8 cellular contexts compared by ENCODE assay signal in genomic region chr3:196528639-196529233, GRCh38. TPM values are rescaled to one million over a fixed set of nuclear protein-coding genes. Genes with fewer than 3 reads are reported as not detected.
DNase-seq lines count a peak whose midpoint lies in the region; ATAC-seq and TF ChIP-seq lines count a peak whose summit lies in the region.

No MANE protein-coding gene starts in this region.

- ATAC-seq in GM19372 (IDR thresholded peaks at IDR 0.05; ENCODE audit: low read depth, unreplicated experiment) (peak; percentile 84), Right ventricle myocardium inferior (peak; percentile 95), upper lobe of left lung (ENCODE audit: low FRiP score in 2 of 2) (peak; percentile 88 to 98)

- peak in 1 of 4 donors; percentile 8 for TF ChIP-seq POLR2A in upper lobe of left lung (IDR thresholded peaks at IDR 0.05)

- H3K9me3 ChIP-seq in upper lobe of left lung: no peaks in the 10 kb centered on the region

- CTCF ChIA-PET in activated naive CD4-positive, alpha-beta T cell treated with anti-CD3 and anti-CD28 coated beads for 36 hours (lab: Charles Lee): interaction anchor here (0.5 to 2.1 kb wide), 32 partner anchors 8 to 729 kb away, joined by 3 to 10 read pairs (median 3); partner anchors contain the start of genes FBXO45 and WDR53

- peaks cover 2% of the 10 kb centered on the region for H3K27me3 Mint-ChIP-seq in activated naive CD4-positive, alpha-beta T cell treated with anti-CD3 and anti-CD28 coated beads for 36 hours (ENCODE audit: low read depth)

- peaks cover 1% of the 10 kb centered on the region for H3K36me3 Mint-ChIP-seq in activated naive CD4-positive, alpha-beta T cell treated with anti-CD3 and anti-CD28 coated beads for 36 hours (ENCODE audit: low read depth)

- H3K4me1 Mint-ChIP-seq in activated naive CD4-positive, alpha-beta T cell treated with anti-CD3 and anti-CD28 coated beads for 36 hours (ENCODE audit: low read depth): peaks cover 6% of the 10 kb centered on the region

- H3K9me3 Mint-ChIP-seq in activated naive CD4-positive, alpha-beta T cell treated with anti-CD3 and anti-CD28 coated beads for 36 hours: peaks cover 2% of the 10 kb centered on the region

- H3K27ac Mint-ChIP-seq in activated naive CD4-positive, alpha-beta T cell treated with anti-CD3 and anti-CD28 coated beads for 36 hours: peak overlapping the region; percentile 36

- H3K4me3 ChIP-seq in upper lobe of left lung: peak overlapping the region in 3 of 4 donors; percentile 32 to 47 (median 42)

- H3K27ac ChIP-seq in upper lobe of left lung: peak overlapping the region in 1 of 4 donors; percentile 70

- intact Hi-C loops in activated naive CD4-positive, alpha-beta T cell treated with anti-CD3 and anti-CD28 coated beads for 36 hours (cut with micrococcal nuclease): loop anchor here (1.0 to 2.0 kb wide), 5 partner anchors 25 to 156 kb away; partner anchors contain the start of genes FBXO45, RNF168 and WDR53
- intact Hi-C loops in Right ventricle myocardium inferior (cut with DNase I): no loop called here
- intact Hi-C loops in posterior cingulate gyrus (cut with DNase I): no loop called here

- H3K4me3 Mint-ChIP-seq in activated naive CD4-positive, alpha-beta T cell treated with anti-CD3 and anti-CD28 coated beads for 36 hours: peak overlapping the region; percentile 74

- H3K4me1 ChIP-seq in upper lobe of left lung: peaks cover 0 to 8% (median 3%) of the 10 kb centered on the region in 4 donors

- 12 to 19% methylated on average over 12 to 14 of the region's 52 CpGs for WGBS in upper lobe of left lung, 2 donors

- DNase-seq in CMK (ENCODE audit: low read depth) (peak; percentile 63), HT1080 (ENCODE audit: low read depth) (peak; percentile 80), RPMI8226 (peak; percentile 91), Right ventricle myocardium inferior (ENCODE audit: missing footprints) (peak; percentile 93), posterior cingulate gyrus (peak in 8 of 10 donors; percentile 9 to 90 (median 68)), upper lobe of left lung (peak; percentile 86 to 97)
- DNase-seq in activated naive CD4-positive, alpha-beta T cell treated with anti-CD3 and anti-CD28 coated beads for 36 hours: peak; percentile 87

- peak; percentile 64 to 91 (median 84) for TF ChIP-seq CTCF in upper lobe of left lung (IDR thresholded peaks at IDR 0.05)

- TF ChIP-seq EP300 in upper lobe of left lung (IDR thresholded peaks at IDR 0.05): no peak

- no peaks in the 10 kb centered on the region for H3K36me3 ChIP-seq in upper lobe of left lung

- H3K27me3 ChIP-seq in upper lobe of left lung: no peaks in the 10 kb centered on the region

RNA-seq across cellular contexts. Expression of gene SMCO1, which starts 13.6 kb away (rescaled TPM):
- total RNA-seq in HT1080 (2014; rRNA removed; shearing (Covaris generic)): 0.14 TPM in 1 of 2 replicates, not detected in the other
- not detected in 2 replicates for polyA plus RNA-seq in HT1080 (2015; cell fraction: cytosol; rRNA removed)
- polyA plus RNA-seq in HT1080 (2015; cell fraction: nucleus; rRNA removed): not detected in 2 replicates
- total RNA-seq in activated naive CD4-positive, alpha-beta T cell treated with anti-CD3 and anti-CD28 coated beads for 36 hours: not detected
- total RNA-seq in Right ventricle myocardium inferior: 78.6 TPM
- not detected for total RNA-seq in upper lobe of left lung

RNA-seq across cellular contexts. Expression of gene RNF168, which starts 25.2 kb away (rescaled TPM):
- 15.1 and 25.0 TPM in 2 replicates for total RNA-seq in HT1080 (2014; rRNA removed; shearing (Covaris generic))
- 7.7 and 8.6 TPM in 2 replicates for polyA plus RNA-seq in HT1080 (2015; cell fraction: cytosol; rRNA removed)
- polyA plus RNA-seq in HT1080 (2015; cell fraction: nucleus; rRNA removed): 9.3 and 10.3 TPM in 2 replicates
- 10 to 100 TPM; 28.9 to 29.1 TPM for total RNA-seq in activated naive CD4-positive, alpha-beta T cell treated with anti-CD3 and anti-CD28 coated beads for 36 hours
- total RNA-seq in Right ventricle myocardium inferior (21.9 TPM), upper lobe of left lung (10 to 100 TPM; 22.2 to 33.5 (median 26.6) TPM)

RNA-seq across cellular contexts. Expression of gene WDR53, which starts 39.6 kb away (rescaled TPM):
- 14.4 and 25.1 TPM in 2 replicates for total RNA-seq in HT1080 (2014; rRNA removed; shearing (Covaris generic))
- polyA plus RNA-seq in HT1080 (2015; cell fraction: cytosol; rRNA removed): 15.3 and 16.0 TPM in 2 replicates
- 15.2 and 15.6 TPM in 2 replicates for polyA plus RNA-seq in HT1080 (2015; cell fraction: nucleus; rRNA removed)
- total RNA-seq in activated naive CD4-positive, alpha-beta T cell treated with anti-CD3 and anti-CD28 coated beads for 36 hours: 10 to 100 TPM; 14.3 to 15.8 TPM
- total RNA-seq in Right ventricle myocardium inferior (9.8 TPM), upper lobe of left lung (10 to 100 TPM in 2 of 6 donors, 1 to 10 TPM in 3, under 1 TPM in 1; 1.00 to 31.4 (median 8.7) TPM)

RNA-seq across cellular contexts. Expression of gene FBXO45, which starts 39.7 kb away (rescaled TPM):
- total RNA-seq in HT1080 (2014; rRNA removed; shearing (Covaris generic)): 33.3 and 34.2 TPM in 2 replicates
- polyA plus RNA-seq in HT1080 (2015; cell fraction: cytosol; rRNA removed): 45.2 and 57.8 TPM in 2 replicates
- polyA plus RNA-seq in HT1080 (2015; cell fraction: nucleus; rRNA removed): 21.7 and 23.2 TPM in 2 replicates
- total RNA-seq in activated naive CD4-positive, alpha-beta T cell treated with anti-CD3 and anti-CD28 coated beads for 36 hours: 10 to 100 TPM; 11.8 to 12.8 TPM
- 8.2 TPM for total RNA-seq in Right ventricle myocardium inferior
- total RNA-seq in upper lobe of left lung: 1 to 10 TPM; 2.2 to 9.6 (median 6.4) TPM

Comparison
In these comparisons a context has a peak if more than half of its experiments do, and no peak if none do; other contexts are left out.
1. RNA of gene SMCO1, which starts 13.6 kb away (total RNA-seq): 78.6 TPM in Right ventricle myocardium inferior (single experiment); 0.14 TPM in HT1080, not detected in activated naive CD4-positive, alpha-beta T cell treated with anti-CD3 and anti-CD28 coated beads for 36 hours and not detected in upper lobe of left lung; every median in the first group is over 10 times any median in the second.
2. Peak in every context shown above with its lines, with median percentiles within 50 percentile points of each other: DNase-seq and ATAC-seq.